ENCODE assay signal across 6 cellular contexts in genomic region chr5:157936776-157937501, GRCh38.
DNase-seq lines count a peak whose midpoint lies in the region; ATAC-seq, FAIRE-seq and TF ChIP-seq lines count a peak whose summit lies in the region.
"Not testable (repeated sequence)": the region's sequence is repeated elsewhere in the genome, so short reads cannot be mapped to it uniquely, and the experiment has no call there.

No MANE protein-coding gene starts in this region.

- not testable (repeated sequence) for H4K20me1 ChIP-seq in K562 (replicated peaks; ENCODE audit: control insufficient read depth, insufficient read depth, low read length)

- not testable (repeated sequence) for H3K4ac ChIP-seq in mesendoderm (ENCODE audit: low read depth, low read length); trophoblast cell (ENCODE audit: low read depth, low read length)

- H3K79me1 ChIP-seq in mesendoderm (ENCODE audit: low read length); trophoblast cell (ENCODE audit: low read length): not testable (repeated sequence)

- not testable (repeated sequence) for H2AFZ ChIP-seq in K562 (ENCODE audit: low read depth, low read length); trophoblast cell (ENCODE audit: insufficient read depth, low read length, poor library complexity)

- CTCF ChIA-PET in HEK293 (lab: Yijun Ruan, JAX): interaction anchor here (0.9 to 2.4 kb wide), 2 partner anchors 12 to 17 kb away, joined by 4 to 12 read pairs; no protein-coding TSS in a partner anchor
- CTCF ChIA-PET in K562 (lab: Yijun Ruan, JAX; ENCODE audit: low intra/inter-chr PET ratio): not testable (repeated sequence)

- not testable (repeated sequence) for H3K56ac ChIP-seq in mesendoderm (ENCODE audit: low read length)

- not testable (repeated sequence) for H3K4me2 ChIP-seq in K562 (ENCODE audit: insufficient read depth, low read length); mesendoderm (ENCODE audit: low read length); trophoblast cell (ENCODE audit: low read length)

- H3K27ac ChIP-seq in HEK293 (ENCODE audit: extremely low read depth, low read depth, low read length); K562 (ENCODE audit: extremely low read depth, low read depth, low read length); mesendoderm (ENCODE audit: low read depth, low read length); trophoblast cell (ENCODE audit: low read depth, low read length); small intestine (ENCODE audit: low read depth in 1 of 2, low read length in 1 of 2): not testable (repeated sequence)

- not testable (repeated sequence) for H3K9me1 ChIP-seq in K562 (ENCODE audit: control insufficient read depth, insufficient read depth, low read length)

- BruUV-seq in K562 (replicated peaks; lab: Mats Ljungman, UMichigan): not testable (repeated sequence)

- in situ Hi-C loops in K562 (cut with MboI): not testable (repeated sequence)

- H3K14ac ChIP-seq in trophoblast cell (ENCODE audit: low read length): not testable (repeated sequence)

- H2BK12ac ChIP-seq in trophoblast cell (ENCODE audit: low read length): not testable (repeated sequence)

- not testable (repeated sequence) for H4K91ac ChIP-seq in trophoblast cell (ENCODE audit: low read depth, low read length)

- POLR2A ChIA-PET in HEK293 (lab: Yijun Ruan, JAX): not testable (repeated sequence)
- POLR2A ChIA-PET in K562 (lab: Yijun Ruan, JAX): interaction anchor here (0.6 kb wide), 1 partner anchor 16 kb away, joined by 4 read pairs; no protein-coding TSS in a partner anchor

- DNase-seq in K562 (ENCODE audit: extremely low read depth in 1 of 4, low spot score in 3 of 4); small intestine: not testable (repeated sequence)
- DNase-seq in mesendoderm (peak; percentile 57), trophoblast cell (peak; percentile 85 to 89)

- H3K79me2 ChIP-seq in K562 (ENCODE audit: control insufficient read depth, insufficient read depth, low read length); mesendoderm (ENCODE audit: control insufficient read depth, insufficient read depth, low read length); trophoblast cell (ENCODE audit: control insufficient read depth, insufficient read depth, low read length, poor library complexity): not testable (repeated sequence)

- not testable (repeated sequence) for TF ChIP-seq CTCF in HEK293 (tag by site-specific recombination; IDR thresholded peaks at IDR 0.05); K562 (IDR thresholded peaks at IDR 0.05 in 2 of 3, conservative IDR thresholded peaks at IDR 0.05 in 1 of 3; ENCODE audit: insufficient read depth in 2 of 3, low read depth in 1 of 3, low read length in 3 of 3)

- H2BK5ac ChIP-seq in mesendoderm (ENCODE audit: low read length); trophoblast cell (ENCODE audit: low read depth, low read length, poor library complexity): not testable (repeated sequence)

- H4K8ac ChIP-seq in mesendoderm (ENCODE audit: low read depth, low read length); trophoblast cell (ENCODE audit: low read depth, low read length): not testable (repeated sequence)

- not testable (repeated sequence) for H2AK5ac ChIP-seq in mesendoderm (ENCODE audit: low read length); trophoblast cell (ENCODE audit: low read length)

- not testable (repeated sequence) for FAIRE-seq in K562 (lab: Jason Lieb, UNC)
- peak; percentile 39 for FAIRE-seq in small intestine (lab: Jason Lieb, UNC)

- TF ChIP-seq RAD21 in K562 (CRISPR knock-in tag; conservative IDR thresholded peaks at IDR 0.05 in 1 of 2, IDR thresholded peaks at IDR 0.05 in 1 of 2): not testable (repeated sequence)

- H3K4me3 ChIP-seq in HEK293 (ENCODE audit: low read depth, low read length); K562; mesendoderm (ENCODE audit: low read length); trophoblast cell (ENCODE audit: low read depth, low read length); small intestine (ENCODE audit: low read depth in 1 of 2, low read length in 2 of 2): not testable (repeated sequence)

- H2BK120ac ChIP-seq in mesendoderm (ENCODE audit: low read depth, low read length); trophoblast cell (ENCODE audit: insufficient read depth, low read length, poor library complexity): not testable (repeated sequence)

- WGBS in K562 (ENCODE audit: insufficient coverage, low coverage, missing lambda C conversion rate): 11% methylated on average over 3 of the region's 3 CpGs
- WGBS in mesendoderm (ENCODE audit: extremely low coverage, insufficient coverage, low lambda C conversion rate): no CpG with 5 or more reads among the region's 3 CpGs
- no CpG with 5 or more reads among the region's 3 CpGs for WGBS in trophoblast cell (ENCODE audit: extremely low coverage, insufficient coverage, insufficient read length)
- WGBS in small intestine, 3 donors: 81 to 89% (median 84%) methylated on average over 3 of the region's 3 CpGs

- TF ChIP-seq POLR2A in K562 (conservative IDR thresholded peaks at IDR 0.05): not testable (repeated sequence)

- not testable (repeated sequence) for H3K27me3 ChIP-seq in K562 (ENCODE audit: control insufficient read depth in 2 of 2, insufficient read depth in 2 of 2, low read length in 2 of 2); mesendoderm (ENCODE audit: insufficient read depth, low read length, poor library complexity); trophoblast cell (ENCODE audit: insufficient read depth, low read length); small intestine (ENCODE audit: control insufficient read depth in 2 of 2, insufficient read depth in 2 of 2, low read length in 2 of 2)

- H3K9ac ChIP-seq in K562 (ENCODE audit: insufficient read depth in 1 of 2, low read depth in 2 of 2, low read length in 2 of 2); mesendoderm (ENCODE audit: low read length); trophoblast cell (ENCODE audit: low read length): not testable (repeated sequence)

- H3K4me1 ChIP-seq in HEK293 (ENCODE audit: control insufficient read depth, insufficient read depth, low read length); K562 (replicated peaks in 1 of 2; ENCODE audit: control insufficient read depth in 2 of 2, insufficient read depth in 2 of 2, low read length in 2 of 2); mesendoderm (ENCODE audit: control insufficient read depth, low read depth, low read length); trophoblast cell (ENCODE audit: control insufficient read depth in 1 of 2, insufficient read depth in 2 of 2, low read length in 2 of 2); small intestine (ENCODE audit: control insufficient read depth in 2 of 2, insufficient read depth in 1 of 2, low read depth in 1 of 2, low read length in 1 of 2): not testable (repeated sequence)

- H2BK15ac ChIP-seq in mesendoderm (replicated peaks; ENCODE audit: low read depth): not testable (repeated sequence)

- TF ChIP-seq EP300 in K562 (IDR thresholded peaks at IDR 0.05; ENCODE audit: low read length): not testable (repeated sequence)

- H4K5ac ChIP-seq in mesendoderm (ENCODE audit: low read length): not testable (repeated sequence)

- not testable (repeated sequence) for H4K12ac ChIP-seq in trophoblast cell (ENCODE audit: low read depth, low read length)

- intact Hi-C loops in K562 (cut with micrococcal nuclease): not testable (repeated sequence)

- not testable (repeated sequence) for H3K18ac ChIP-seq in mesendoderm (ENCODE audit: low read length); trophoblast cell (ENCODE audit: low read length)

- ATAC-seq in SK-N-SH treated with all-trans-retinoic acid at 6 μM for 48 hours, K562: not testable (repeated sequence)

- H3K23ac ChIP-seq in mesendoderm (ENCODE audit: low read length); trophoblast cell (ENCODE audit: low read length): not testable (repeated sequence)

- H3K36me3 ChIP-seq in HEK293 (ENCODE audit: control insufficient read depth in 2 of 2, insufficient read depth in 1 of 2, low read length in 2 of 2); K562 (ENCODE audit: control insufficient read depth, insufficient read depth, low read length); mesendoderm (ENCODE audit: control insufficient read depth, insufficient read depth, low read length); trophoblast cell (ENCODE audit: control insufficient read depth in 1 of 2, insufficient read depth in 2 of 2, low read length in 2 of 2); small intestine (ENCODE audit: control insufficient read depth in 2 of 2, insufficient read depth in 2 of 2, low read length in 2 of 2): not testable (repeated sequence)

- not testable (repeated sequence) for H3K9me3 ChIP-seq in HEK293 (ENCODE audit: control insufficient read depth, insufficient read depth, low read depth, low read length); K562 (replicated peaks; ENCODE audit: control insufficient read depth, insufficient read depth, low read depth, low read length); trophoblast cell (ENCODE audit: insufficient read depth, low read depth, low read length); small intestine (ENCODE audit: control insufficient read depth, low read depth)

TF ChIP-seq in HEK293, 187 proteins besides CTCF, POLR2A, EP300 and RAD21:
- TF ChIP-seq ZNF146 (tag by site-specific recombination; IDR thresholded peaks at IDR 0.05): peak; percentile 86

TF ChIP-seq in SK-N-SH treated with all-trans-retinoic acid at 6 μM for 48 hours, 23 proteins besides CTCF, POLR2A, EP300 and RAD21:
- TF ChIP-seq ZNF8 (CRISPR knock-in tag; IDR thresholded peaks at IDR 0.05): peak; percentile 83

TF ChIP-seq in K562, 482 proteins besides CTCF, POLR2A, EP300 and RAD21:
- TF ChIP-seq ZNF146 (CRISPR knock-in tag; IDR thresholded peaks at IDR 0.05; ENCODE audit: unreplicated experiment): peak; percentile 88
